ENCODE assay signal across 8 cellular contexts in genomic region chr11:45918331-45918941, GRCh38. TPM values are rescaled to one million over a fixed set of nuclear protein-coding genes. Genes with fewer than 3 reads are reported as not detected.
A peak's percentile ranks its signal among the peaks of the same experiment; 100 is the strongest.
DNase-seq lines count a peak whose midpoint lies in the region; ATAC-seq, FAIRE-seq and TF ChIP-seq lines count a peak whose summit lies in the region.

No MANE protein-coding gene starts in this region.

- WGBS in GM12878 (ENCODE audit: insufficient coverage, insufficient replicate concordance, low lambda C conversion rate, missing lambda C conversion rate) = under 1% methylated on average over 38 of the region's 38 CpGs

- H3K9me3 Mint-ChIP-seq in T-helper 2 cell treated with Interferon-gamma antibody and Interleukin-4, amounts not matched to agents 5 μg/mL and 100 μg/mL, for 36 hours = no peaks in the 10 kb centered on the region

- peaks cover 16% of the 10 kb centered on the region for H3K79me2 ChIP-seq in GM12878 (ENCODE audit: control insufficient read depth, insufficient read depth, low read length)

- peak overlapping the region; percentile 98 for H2AFZ ChIP-seq in GM12878 (ENCODE audit: control insufficient read depth, low read depth, low read length)

- in situ Hi-C loops in GM12878 (cut with MboI) = no loop called here

- H3K36me3 ChIP-seq in GM12878 (ENCODE audit: control insufficient read depth in 2 of 2, insufficient read depth in 2 of 2, low read length in 1 of 2) = peaks cover 9 to 13% of the 10 kb centered on the region in 2 experiments

- intact Hi-C loops in GM12878 (cut with micrococcal nuclease; ENCODE audit: unreplicated experiment) = loop anchor here (1.0 kb wide), 1 partner anchor 12 kb away; no protein-coding TSS in a partner anchor

- H3K27ac ChIP-seq in GM12878 (ENCODE audit: control insufficient read depth, insufficient read depth) = peak overlapping the region; percentile 92; the same call in 1 of the 2 replicates

- H3K4me2 ChIP-seq in GM12878 (ENCODE audit: control insufficient read depth, insufficient read depth) = peak overlapping the region; percentile 100

- peak overlapping the region; percentile 96 for H3K27ac Mint-ChIP-seq in T-helper 2 cell treated with Interferon-gamma antibody and Interleukin-4, amounts not matched to agents 5 μg/mL and 100 μg/mL, for 36 hours

- peak; percentile 27 for FAIRE-seq in GM12878 (lab: Jason Lieb, UNC)

- H3K27me3 ChIP-seq in GM12878 (replicated peaks in 1 of 2; ENCODE audit: control insufficient read depth in 2 of 2, insufficient read depth in 2 of 2, low read length in 1 of 2) = peaks cover 5 to 9% of the 10 kb centered on the region in 2 experiments; a peak in 3 of 4 replicates

- CTCF ChIA-PET in GM12878 (lab: Yijun Ruan, JAX) = interaction anchor here (0.5 to 2.4 kb wide), 11 partner anchors 12 to 676 kb away, joined by 3 to 12 read pairs (median 3); no protein-coding TSS in a partner anchor

- no peak for TF ChIP-seq CTCF in GM12878 (IDR thresholded peaks at IDR 0.05 in 2 of 3, conservative IDR thresholded peaks at IDR 0.05 in 1 of 3; ENCODE audit: control insufficient read depth in 2 of 3, extremely low read depth in 1 of 3, insufficient read depth in 1 of 3, low read depth in 3 of 3, low read length in 3 of 3)

- POLR2A ChIA-PET in GM12878 (lab: Charles Lee) = interaction anchor here (0.8 to 2.6 kb wide), 10 partner anchors 9 to 109 kb away, joined by 3 to 27 read pairs (median 5); partner anchors contain the start of gene CRY2

- peaks cover 10% of the 10 kb centered on the region for H3K27me3 Mint-ChIP-seq in T-helper 2 cell treated with Interferon-gamma antibody and Interleukin-4, amounts not matched to agents 5 μg/mL and 100 μg/mL, for 36 hours (ENCODE audit: low read depth)

- H3K4me3 ChIP-seq in GM08714 (ENCODE audit: low read length) = peak overlapping the region; percentile 82
- H3K4me3 ChIP-seq in GM12878 = peak overlapping the region; percentile 99

- peaks cover 26% of the 10 kb centered on the region for H3K4me1 Mint-ChIP-seq in T-helper 2 cell treated with Interferon-gamma antibody and Interleukin-4, amounts not matched to agents 5 μg/mL and 100 μg/mL, for 36 hours (ENCODE audit: low read depth)

- H3K9ac ChIP-seq in GM12878 (ENCODE audit: control insufficient read depth, insufficient read depth, low read length) = peak overlapping the region; percentile 99

- SMC1A ChIA-PET in GM12878 (lab: Charles Lee; ENCODE audit: uncharacterized antibody, unreplicated experiment) = interaction anchor here (0.7 to 2.8 kb wide), 8 partner anchors 12 to 85 kb away, joined by 3 to 31 read pairs (median 4); partner anchors contain the start of gene CRY2

- TF ChIP-seq EP300 in GM12878 (IDR thresholded peaks at IDR 0.05; ENCODE audit: borderline replicate concordance in 1 of 2, control insufficient read depth in 1 of 2, low read depth in 2 of 2, low read length in 2 of 2) = no peak

- no TSS peak for BruUV-seq in GM12878 (replicated peaks; lab: Mats Ljungman, UMichigan)

- peaks cover 18% of the 10 kb centered on the region for H3K4me1 ChIP-seq in GM12878 (ENCODE audit: control insufficient read depth, insufficient read depth, low read length)

- ATAC-seq in HG02759 (IDR thresholded peaks at IDR 0.05; ENCODE audit: unreplicated experiment) (peak; percentile 37), GM12878 (peak; percentile 83), HG02884 (IDR thresholded peaks at IDR 0.05; ENCODE audit: unreplicated experiment) (no peak)

- no peaks in the 10 kb centered on the region; the same call in 2 of the 3 replicates for H3K9me3 ChIP-seq in GM12878 (replicated peaks; ENCODE audit: control insufficient read depth, insufficient read depth, low read length)

- peak overlapping the region; percentile 98 for H3K4me3 Mint-ChIP-seq in T-helper 2 cell treated with Interferon-gamma antibody and Interleukin-4, amounts not matched to agents 5 μg/mL and 100 μg/mL, for 36 hours

- no peak for TF ChIP-seq RAD21 in GM12878 (IDR thresholded peaks at IDR 0.05; ENCODE audit: insufficient read depth, low read depth, low read length)

- RAD21 ChIA-PET in GM12878 (lab: Charles Lee; ENCODE audit: unreplicated experiment) = interaction anchor here (0.6 to 2.8 kb wide), 13 partner anchors 12 to 147 kb away, joined by 3 to 29 read pairs (median 4); partner anchors contain the start of genes CRY2 and SLC35C1

- H4K20me1 ChIP-seq in GM12878 (ENCODE audit: control insufficient read depth, insufficient read depth) = no peaks in the 10 kb centered on the region

- H3K36me3 Mint-ChIP-seq in T-helper 2 cell treated with Interferon-gamma antibody and Interleukin-4, amounts not matched to agents 5 μg/mL and 100 μg/mL, for 36 hours (ENCODE audit: low read depth) = peaks cover 15% of the 10 kb centered on the region

- peak; percentile 52; the same call in 1 of the 2 replicates for TF ChIP-seq POLR2A in GM12878 (IDR thresholded peaks at IDR 0.05; ENCODE audit: low read depth, low read length)

- DNase-seq in NCI-H187 (lab: John Stamatoyannopoulos, UW) = peak; percentile 27 to 74
- peak; percentile 71 for DNase-seq in T-helper 2 cell treated with Interferon-gamma antibody and Interleukin-4, amounts not matched to agents 5 μg/mL and 100 μg/mL, for 36 hours (ENCODE audit: low spot score)
- DNase-seq in GM12878 (ENCODE audit: low read depth, low spot score) = no peak
- peak in 48 of 51 donors; percentile 25 to 88 (median 70) for DNase-seq in hypothalamus (lab: John Stamatoyannopoulos, UW)
- DNase-seq in renal cortical epithelial cell (ENCODE audit: low read depth) = peak; percentile 39

RNA-seq across cellular contexts. Expression of gene PEX16, which starts 0.8 kb away (rescaled TPM):
- 25.7 and 30.4 TPM in 2 replicates for total RNA-seq in GM12878 (2013; cell fraction: nucleolus; rRNA removed)
- total RNA-seq in GM12878 (2014; rRNA removed) = 40.2 and 53.5 TPM in 2 replicates
- total RNA-seq in GM12878 (2014; rRNA removed; fragmentation: Illumina TruSeq; extraction: Trizol) = 17.1 and 18.5 TPM in 2 replicates
- total RNA-seq in GM12878 (2021) = 41.5 and 42.2 TPM in 2 replicates
- polyA plus RNA-seq in GM12878 (2011; ENCODE audit: low read depth) = 5.9 TPM
- polyA plus RNA-seq in GM12878 (2011; rRNA removed) = 12.4 and 19.6 TPM in 2 replicates
- polyA plus RNA-seq in GM12878 (2011; cell fraction: cytosol; rRNA removed) = 30.9 and 46.0 TPM in 2 replicates
- polyA plus RNA-seq in GM12878 (2011; cell fraction: nucleus; rRNA removed) = 67.9 and 73.5 TPM in 2 replicates
- 23.4 and 25.2 TPM in 2 replicates for polyA plus RNA-seq in GM12878 (2012)
- polyA plus RNA-seq in GM12878 (2014; fragmentation: Illumina TruSeq; extraction: Trizol) = 0.46 and 6.4 TPM in 2 replicates
- 1 to 10 TPM; 1.4 to 5.6 TPM for polyA plus RNA-seq in GM12878 (2014; fragmentation: Nextera tagmentation; extraction: Ambion mirVana)
- polyA plus RNA-seq in GM12878 (2014; rRNA removed) = 49.8 and 62.6 TPM in 2 replicates
- 10 to 100 TPM; 35.5 to 39.2 TPM for polyA plus RNA-seq in GM12878 (2016; fragmentation: Nextera tagmentation; extraction: Ambion mirVana)
- polyA minus RNA-seq in GM12878 (2011; rRNA and poly(A)+ RNA removed) = 14.2 and 30.8 TPM in 2 replicates
- 18.1 and 23.3 TPM in 2 replicates for polyA minus RNA-seq in GM12878 (2011; cell fraction: cytosol; rRNA and poly(A)+ RNA removed)
- 30.0 and 40.0 TPM in 2 replicates for polyA minus RNA-seq in GM12878 (2011; cell fraction: nucleus; rRNA and poly(A)+ RNA removed)
- 19.5 and 28.7 TPM in 2 replicates for total RNA-seq in renal cortical epithelial cell

RNA-seq across cellular contexts. Expression of gene LARGE2, which starts 4.0 kb away (rescaled TPM):
- 0.20 and 0.25 TPM in 2 replicates for total RNA-seq in GM12878 (2013; cell fraction: nucleolus; rRNA removed)
- not detected in 2 replicates for total RNA-seq in GM12878 (2014; rRNA removed)
- not detected in 2 replicates for total RNA-seq in GM12878 (2014; rRNA removed; fragmentation: Illumina TruSeq; extraction: Trizol)
- total RNA-seq in GM12878 (2021) = 0.32 and 0.41 TPM in 2 replicates
- polyA plus RNA-seq in GM12878 (2011; ENCODE audit: low read depth) = not detected
- 0.03 TPM in 1 of 2 replicates, not detected in the other for polyA plus RNA-seq in GM12878 (2011; rRNA removed)
- polyA plus RNA-seq in GM12878 (2011; cell fraction: cytosol; rRNA removed) = 0.03 and 0.04 TPM in 2 replicates
- 0.09 and 0.29 TPM in 2 replicates for polyA plus RNA-seq in GM12878 (2011; cell fraction: nucleus; rRNA removed)
- 0.15 and 0.37 TPM in 2 replicates for polyA plus RNA-seq in GM12878 (2012)
- 0.15 TPM in 1 of 2 replicates, not detected in the other for polyA plus RNA-seq in GM12878 (2014; fragmentation: Illumina TruSeq; extraction: Trizol)
- polyA plus RNA-seq in GM12878 (2014; fragmentation: Nextera tagmentation; extraction: Ambion mirVana) = not detected
- 0.16 and 0.23 TPM in 2 replicates for polyA plus RNA-seq in GM12878 (2014; rRNA removed)
- not detected for polyA plus RNA-seq in GM12878 (2016; fragmentation: Nextera tagmentation; extraction: Ambion mirVana)
- 0.15 TPM in 1 of 2 replicates, not detected in the other for polyA minus RNA-seq in GM12878 (2011; rRNA and poly(A)+ RNA removed)
- not detected in 2 replicates for polyA minus RNA-seq in GM12878 (2011; cell fraction: cytosol; rRNA and poly(A)+ RNA removed)
- not detected in 2 replicates for polyA minus RNA-seq in GM12878 (2011; cell fraction: nucleus; rRNA and poly(A)+ RNA removed)
- total RNA-seq in renal cortical epithelial cell = 0.40 and 1.2 TPM in 2 replicates

RNA-seq across cellular contexts. Expression of gene FREY1, which starts 11.4 kb away (rescaled TPM):
- total RNA-seq in GM12878 (2013; cell fraction: nucleolus; rRNA removed) = 6.7 and 6.9 TPM in 2 replicates
- 0.79 and 1.7 TPM in 2 replicates for total RNA-seq in GM12878 (2014; rRNA removed)
- total RNA-seq in GM12878 (2014; rRNA removed; fragmentation: Illumina TruSeq; extraction: Trizol) = 0.55 and 0.72 TPM in 2 replicates
- total RNA-seq in GM12878 (2021) = 0.82 and 1.7 TPM in 2 replicates
- polyA plus RNA-seq in GM12878 (2011; ENCODE audit: low read depth) = not detected
- 0.16 and 0.19 TPM in 2 replicates for polyA plus RNA-seq in GM12878 (2011; rRNA removed)
- 0.20 and 0.30 TPM in 2 replicates for polyA plus RNA-seq in GM12878 (2011; cell fraction: cytosol; rRNA removed)
- polyA plus RNA-seq in GM12878 (2011; cell fraction: nucleus; rRNA removed) = 3.6 and 6.1 TPM in 2 replicates
- 0.17 and 0.31 TPM in 2 replicates for polyA plus RNA-seq in GM12878 (2012)
- polyA plus RNA-seq in GM12878 (2014; fragmentation: Illumina TruSeq; extraction: Trizol) = 0.13 TPM in 1 of 2 replicates, not detected in the other
- polyA plus RNA-seq in GM12878 (2014; fragmentation: Nextera tagmentation; extraction: Ambion mirVana) = not detected
- polyA plus RNA-seq in GM12878 (2014; rRNA removed) = 0.31 TPM in 1 of 2 replicates, not detected in the other
- polyA plus RNA-seq in GM12878 (2016; fragmentation: Nextera tagmentation; extraction: Ambion mirVana) = under 1 TPM in 1 of 2 experiments, not detected in 1; 0.39 TPM
- 1.2 and 7.0 TPM in 2 replicates for polyA minus RNA-seq in GM12878 (2011; rRNA and poly(A)+ RNA removed)
- 3.2 TPM in 1 of 2 replicates, not detected in the other for polyA minus RNA-seq in GM12878 (2011; cell fraction: cytosol; rRNA and poly(A)+ RNA removed)
- 12.6 and 20.4 TPM in 2 replicates for polyA minus RNA-seq in GM12878 (2011; cell fraction: nucleus; rRNA and poly(A)+ RNA removed)
- total RNA-seq in renal cortical epithelial cell = 0.70 TPM in 1 of 2 replicates, not detected in the other

RNA-seq across cellular contexts. Expression of gene MAPK8IP1, which starts 33.0 kb away (rescaled TPM):
- 0.90 and 1.7 TPM in 2 replicates for total RNA-seq in GM12878 (2013; cell fraction: nucleolus; rRNA removed)
- total RNA-seq in GM12878 (2014; rRNA removed) = 0.16 and 0.17 TPM in 2 replicates
- total RNA-seq in GM12878 (2014; rRNA removed; fragmentation: Illumina TruSeq; extraction: Trizol) = 0.09 TPM in 1 of 2 replicates, not detected in the other
- total RNA-seq in GM12878 (2021) = 0.44 and 0.48 TPM in 2 replicates
- polyA plus RNA-seq in GM12878 (2011; ENCODE audit: low read depth) = 0.14 TPM
- 0.06 and 0.14 TPM in 2 replicates for polyA plus RNA-seq in GM12878 (2011; rRNA removed)
- polyA plus RNA-seq in GM12878 (2011; cell fraction: cytosol; rRNA removed) = 0.18 and 0.40 TPM in 2 replicates
- polyA plus RNA-seq in GM12878 (2011; cell fraction: nucleus; rRNA removed) = 1.3 and 1.5 TPM in 2 replicates
- polyA plus RNA-seq in GM12878 (2012) = 0.21 and 0.39 TPM in 2 replicates
- 0.04 TPM in 1 of 2 replicates, not detected in the other for polyA plus RNA-seq in GM12878 (2014; fragmentation: Illumina TruSeq; extraction: Trizol)
- not detected for polyA plus RNA-seq in GM12878 (2014; fragmentation: Nextera tagmentation; extraction: Ambion mirVana)
- polyA plus RNA-seq in GM12878 (2014; rRNA removed) = 0.27 and 0.31 TPM in 2 replicates
- under 1 TPM; 0.04 to 0.07 TPM for polyA plus RNA-seq in GM12878 (2016; fragmentation: Nextera tagmentation; extraction: Ambion mirVana)
- polyA minus RNA-seq in GM12878 (2011; rRNA and poly(A)+ RNA removed) = 0.21 TPM in 1 of 2 replicates, not detected in the other
- polyA minus RNA-seq in GM12878 (2011; cell fraction: cytosol; rRNA and poly(A)+ RNA removed) = not detected in 2 replicates
- polyA minus RNA-seq in GM12878 (2011; cell fraction: nucleus; rRNA and poly(A)+ RNA removed) = 0.12 and 0.29 TPM in 2 replicates
- 1.4 and 8.7 TPM in 2 replicates for total RNA-seq in renal cortical epithelial cell
